In the genomic region with DNA sequence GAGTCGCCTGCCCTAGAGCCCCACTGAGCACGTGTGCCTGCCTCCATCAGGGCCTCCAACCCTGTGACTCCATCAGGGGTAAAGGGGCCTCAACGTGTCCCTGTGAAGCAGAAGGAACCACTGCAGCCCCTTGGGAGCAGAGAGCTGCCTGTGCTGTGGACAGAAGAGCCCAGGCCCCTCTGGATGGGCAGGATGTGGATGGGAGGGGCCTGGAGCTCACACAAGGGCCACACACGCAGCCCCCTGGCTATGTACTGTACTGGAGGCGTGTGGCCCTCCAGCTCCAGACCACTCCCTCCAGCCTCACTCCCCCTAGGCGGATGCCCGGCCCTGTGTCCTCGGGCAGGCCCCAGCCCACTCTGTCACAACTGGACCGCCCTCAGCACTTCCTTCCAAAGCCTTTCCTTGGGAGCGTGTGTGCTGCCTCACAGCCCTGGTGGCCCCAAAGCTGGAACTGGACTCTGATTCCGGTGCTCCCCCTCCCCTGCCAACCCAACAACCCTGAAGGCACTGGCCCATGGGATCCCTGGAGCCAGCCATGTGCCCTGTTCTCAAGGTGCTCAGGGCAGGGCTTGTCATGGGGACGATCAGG, we compare ENCODE assay signal across 16 cellular contexts.
"Had no signal": no experiment of that assay in that cellular context is flagged by ENCODE, and none has a peak within 500 bp of the region (broad histone marks: within the 10 kb centered on the region; RNA-seq: fewer than 3 reads in every experiment).

No MANE protein-coding gene starts in this region.

- H3K9me3 ChIP-seq: esophagus muscularis mucosa, gastroesophageal sphincter, neutrophil, thoracic aorta, transverse colon had no signal

- ATAC-seq: effector memory CD8-positive, alpha-beta T cell; gastroesophageal sphincter had no signal

- H3K4me2 ChIP-seq: smooth muscle cell had no signal

- H3K4me1 ChIP-seq: esophagus muscularis mucosa, gastroesophageal sphincter, transverse colon had no signal

- DNase-seq: effector memory CD8-positive, alpha-beta T cell; glutamatergic neuron; immature natural killer cell; kidney; mesendoderm; naive B cell; nephron progenitor cell; right cardiac atrium; stimulated activated CD4-positive, alpha-beta T cell treated with anti-CD3 and anti-CD28 coated beads, Interleukin-2, amount 100 ng/mL, for 48 hours; transverse colon had no signal

- H3K27me3 ChIP-seq: neutrophil, transverse colon had no signal

- H3K36me3 ChIP-seq: esophagus muscularis mucosa, gastroesophageal sphincter, neutrophil, thoracic aorta, transverse colon had no signal

- H3K27ac ChIP-seq: epithelial cell of prostate, esophagus muscularis mucosa, gastroesophageal sphincter, neutrophil, thoracic aorta, transverse colon had no signal

- H3K4me3 ChIP-seq: esophagus muscularis mucosa, gastroesophageal sphincter, smooth muscle cell, thoracic aorta, transverse colon had no signal
